ENCODE assay signal across 1 cellular context in genomic region chr16:68083239-68083781, GRCh38.
TF ChIP-seq lines count a peak whose summit lies in the region.

No MANE protein-coding gene starts in this region.

TF ChIP-seq in H1, 55 proteins besides CTCF, POLR2A, EP300 and RAD21:
- TF ChIP-seq POU5F1 (IDR thresholded peaks at IDR 0.05; ENCODE audit: low read depth, low read length) (no peak), TAF7 (optimal IDR thresholded peaks at IDR 0.05; ENCODE audit: borderline replicate concordance, low read depth, low read length) (no peak), CBX5 (IDR thresholded peaks at IDR 0.05; ENCODE audit: low read depth, low read length) (no peak), GTF2F1 (IDR thresholded peaks at IDR 0.05; ENCODE audit: borderline replicate concordance, low read depth, low read length) (no peak), TBP (IDR thresholded peaks at IDR 0.05; ENCODE audit: low read depth, low read length) (no peak), KDM4A (IDR thresholded peaks at IDR 0.05; ENCODE audit: low read depth, low read length, severe bottlenecking) (no peak), CHD1 (IDR thresholded peaks at IDR 0.05; ENCODE audit: low read depth, low read length) (no peak), JUND (IDR thresholded peaks at IDR 0.05; ENCODE audit: low read length) (no peak), ZNF274 (IDR thresholded peaks at IDR 0.05; ENCODE audit: borderline replicate concordance, extremely low read depth, low read length) (no peak), PHF8 (conservative IDR thresholded peaks at IDR 0.05; ENCODE audit: low read depth, low read length) (no peak), CHD2 (IDR thresholded peaks at IDR 0.05; ENCODE audit: low read length) (no peak), MAX (IDR thresholded peaks at IDR 0.05) (no peak), RNF2 (IDR thresholded peaks at IDR 0.05; ENCODE audit: borderline replicate concordance, low read depth, low read length, missing control alignments, poor library complexity, severe bottlenecking) (no peak), CBX8 (IDR thresholded peaks at IDR 0.05; ENCODE audit: borderline replicate concordance, low read depth, low read length) (no peak), RBBP5 (IDR thresholded peaks at IDR 0.05; ENCODE audit: borderline replicate concordance, low read depth, low read length) (no peak), SAP30 (IDR thresholded peaks at IDR 0.05; ENCODE audit: insufficient read depth, insufficient replicate concordance, low read length) (no peak), CHD7 (IDR thresholded peaks at IDR 0.05; ENCODE audit: insufficient replicate concordance, low read length) (no peak), TEAD4 (IDR thresholded peaks at IDR 0.05; ENCODE audit: low read depth, low read length) (no peak), SRF (IDR thresholded peaks at IDR 0.05; ENCODE audit: low read depth, low read length) (no peak)
- TF ChIP-seq, protein P1, sequence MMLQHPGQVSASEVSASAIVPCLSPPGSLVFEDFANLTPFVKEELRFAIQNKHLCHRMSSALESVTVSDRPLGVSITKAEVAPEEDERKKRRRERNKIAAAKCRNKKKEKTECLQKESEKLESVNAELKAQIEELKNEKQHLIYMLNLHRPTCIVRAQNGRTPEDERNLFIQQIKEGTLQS (IDR thresholded peaks at IDR 0.05; ENCODE audit: insufficient read depth, low read depth, low read length): no peak
TF ChIP-seq in H1: peak in this region for 0.
